In genomic region chrX:19566359-19567141, GRCh38 we compare ENCODE assay signal across 8 cellular contexts. TPM values are rescaled to one million over a fixed set of nuclear protein-coding genes. Genes with fewer than 3 reads are reported as not detected.
DNase-seq lines count a peak whose midpoint lies in the region; ATAC-seq and TF ChIP-seq lines count a peak whose summit lies in the region.

No MANE protein-coding gene starts in this region.

- no peaks in the 10 kb centered on the region for H3K9me3 Mint-ChIP-seq in IgD-negative memory B cell
- no peaks in the 10 kb centered on the region for H3K9me3 Mint-ChIP-seq in activated CD4-positive, alpha-beta memory T cell treated with anti-CD3 and anti-CD28 coated beads, Interleukin-2, amount 10 ng/mL, durations not matched to agents 7 days and 5 days

- H3K27me3 ChIP-seq in A673 (replicated peaks; ENCODE audit: insufficient read depth, low read depth, low read length, poor library complexity) (no peaks in the 10 kb centered on the region), right lobe of liver (no peaks in the 10 kb centered on the region), spleen (replicated peaks in 1 of 7) (no peaks in the 10 kb centered on the region)

- no peak for TF ChIP-seq CTCF in A673 (conservative IDR thresholded peaks at IDR 0.05; ENCODE audit: low read depth, low read length)
- no peak for TF ChIP-seq CTCF in right lobe of liver (IDR thresholded peaks at IDR 0.05)
- TF ChIP-seq CTCF in spleen (IDR thresholded peaks at IDR 0.05 in 8 of 11, conservative IDR thresholded peaks at IDR 0.05 in 3 of 11), result no peak

- H3K4me3 ChIP-seq in A673 (ENCODE audit: low read depth, low read length, poor library complexity, severe bottlenecking) (no peak overlapping the region), right lobe of liver (no peak overlapping the region), spleen (no peak overlapping the region)

- H3K27ac ChIP-seq in A673 (ENCODE audit: low read depth, low read length, poor library complexity, severe bottlenecking) (peak overlapping the region; percentile 11), right lobe of liver (no peak overlapping the region), spleen (peak overlapping the region in 3 of 8 donors; percentile 32 to 66 (median 56))

- intact Hi-C loops in A673 (cut with micrococcal nuclease; ENCODE audit: unreplicated experiment), result no loop called here
- intact Hi-C loops in right lobe of liver (cut with DNase I), result no loop called here
- intact Hi-C loops in spleen (cut with DNase I; ENCODE audit: low total_unique reads), result no loop called here

- DNase-seq in A673 (ENCODE audit: low spot score) (no peak), right lobe of liver (no peak), NCI-H128 (lab: John Stamatoyannopoulos, UW; ENCODE audit: unreplicated experiment) (no peak), spleen (no peak)
- DNase-seq in activated CD4-positive, alpha-beta memory T cell treated with anti-CD3 and anti-CD28 coated beads, Interleukin-2, amount 10 ng/mL, durations not matched to agents 7 days and 5 days, result peak; percentile 57

- H3K36me3 ChIP-seq in A673 (ENCODE audit: insufficient read depth, low read length, poor library complexity, severe bottlenecking) (no peaks in the 10 kb centered on the region), right lobe of liver (no peaks in the 10 kb centered on the region), spleen (peaks cover 0 to 41% (median 0%) of the 10 kb centered on the region in 6 donors)

- peak overlapping the region in 1 of 4 donors; percentile 65 for H3K4me3 Mint-ChIP-seq in IgD-negative memory B cell
- H3K4me3 Mint-ChIP-seq in activated CD4-positive, alpha-beta memory T cell treated with anti-CD3 and anti-CD28 coated beads, Interleukin-2, amount 10 ng/mL, durations not matched to agents 7 days and 5 days, result peak overlapping the region; percentile 43

- POLR2A ChIA-PET in A673 (lab: Charles Lee; ENCODE audit: low non-redundant PET), result no interaction called here
- POLR2A ChIA-PET in activated CD4-positive, alpha-beta memory T cell treated with anti-CD3 and anti-CD28 coated beads, Interleukin-2, amount 10 ng/mL, durations not matched to agents 7 days and 5 days (lab: Charles Lee), result interaction anchor here (1.4 kb wide), 1 partner anchor 10 kb away, joined by 7 read pairs; no protein-coding TSS in a partner anchor

- peaks cover 18 to 23% (median 21%) of the 10 kb centered on the region in 3 donors for H3K4me1 Mint-ChIP-seq in IgD-negative memory B cell
- H3K4me1 Mint-ChIP-seq in activated CD4-positive, alpha-beta memory T cell treated with anti-CD3 and anti-CD28 coated beads, Interleukin-2, amount 10 ng/mL, durations not matched to agents 7 days and 5 days, result peaks cover 52% of the 10 kb centered on the region

- CTCF ChIA-PET in A673 (lab: Charles Lee), result no interaction called here
- CTCF ChIA-PET in activated CD4-positive, alpha-beta memory T cell treated with anti-CD3 and anti-CD28 coated beads, Interleukin-2, amount 10 ng/mL, durations not matched to agents 7 days and 5 days (lab: Charles Lee), result interaction anchor here (1.1 kb wide), 2 partner anchors 15 to 194 kb away, joined by 3 read pairs; no protein-coding TSS in a partner anchor

- H3K9me3 ChIP-seq in A673 (ENCODE audit: low read depth, low read length, poor library complexity, severe bottlenecking) (no peaks in the 10 kb centered on the region), right lobe of liver (no peaks in the 10 kb centered on the region), spleen (no peaks in the 10 kb centered on the region)

- peaks cover 2% of the 10 kb centered on the region for H3K36me3 Mint-ChIP-seq in IgD-negative memory B cell
- peaks cover 48% of the 10 kb centered on the region for H3K36me3 Mint-ChIP-seq in activated CD4-positive, alpha-beta memory T cell treated with anti-CD3 and anti-CD28 coated beads, Interleukin-2, amount 10 ng/mL, durations not matched to agents 7 days and 5 days (ENCODE audit: low read depth)

- no peaks in the 10 kb centered on the region for H3K27me3 Mint-ChIP-seq in IgD-negative memory B cell
- no peaks in the 10 kb centered on the region for H3K27me3 Mint-ChIP-seq in activated CD4-positive, alpha-beta memory T cell treated with anti-CD3 and anti-CD28 coated beads, Interleukin-2, amount 10 ng/mL, durations not matched to agents 7 days and 5 days

- H3K4me1 ChIP-seq in A673 (ENCODE audit: insufficient read depth, low read length, poor library complexity, severe bottlenecking) (peaks cover 8% of the 10 kb centered on the region), right lobe of liver (no peaks in the 10 kb centered on the region), spleen (peaks cover 0 to 15% (median 8%) of the 10 kb centered on the region in 6 donors)

- TF ChIP-seq POLR2A in right lobe of liver (IDR thresholded peaks at IDR 0.05), result no peak
- no peak for TF ChIP-seq POLR2A in spleen (IDR thresholded peaks at IDR 0.05)

- 29% methylated on average over 6 of the region's 7 CpGs for WGBS in right lobe of liver (ENCODE audit: insufficient coverage, low coverage, low lambda C conversion rate, missing lambda C conversion rate)
- 27 to 53% (median 49%) methylated on average over 7 of the region's 7 CpGs for WGBS in spleen, 5 donors

- no TSS peak for BruUV-seq in A673 (replicated peaks; lab: Mats Ljungman, UMichigan)

- peak; percentile 45 for ATAC-seq in GM18907 (IDR thresholded peaks at IDR 0.05; ENCODE audit: unreplicated experiment)
- peak; percentile 54 to 76 (median 68) for ATAC-seq in right lobe of liver
- ATAC-seq in HG03139 (IDR thresholded peaks at IDR 0.05; ENCODE audit: unreplicated experiment), result no peak

- peak overlapping the region; percentile 49 to 90 (median 65) for H3K27ac Mint-ChIP-seq in IgD-negative memory B cell
- H3K27ac Mint-ChIP-seq in activated CD4-positive, alpha-beta memory T cell treated with anti-CD3 and anti-CD28 coated beads, Interleukin-2, amount 10 ng/mL, durations not matched to agents 7 days and 5 days, result peak overlapping the region; percentile 94

RNA-seq across cellular contexts. Expression of gene MAP3K15, which starts 51.2 kb away (rescaled TPM):
- 0.06 and 0.35 TPM in 2 replicates for total RNA-seq in A673 (2021)
- polyA plus RNA-seq in IgD-negative memory B cell, result not detected
- total RNA-seq in activated CD4-positive, alpha-beta memory T cell treated with anti-CD3 and anti-CD28 coated beads, Interleukin-2, amount 10 ng/mL, durations not matched to agents 7 days and 5 days, result under 1 TPM; 0.28 to 0.38 TPM
- under 1 TPM in 1 of 6 experiments, not detected in 5; 0.09 TPM for total RNA-seq in right lobe of liver
- total RNA-seq in spleen, result 10 to 100 TPM in 1 of 7 donors, 1 to 10 TPM in 6; 3.6 to 11.3 (median 8.0) TPM
- 1 to 10 TPM in 2 of 3 donors, under 1 TPM in 1; 0.86 to 3.9 (median 3.9) TPM for polyA plus RNA-seq in spleen
